In genomic region chr6:126803769-126804168, GRCh38 we compare ENCODE assay signal across 14 cellular contexts.
A peak's percentile ranks its signal among the peaks of the same experiment; 100 is the strongest.
DNase-seq lines count a peak whose midpoint lies in the region; ATAC-seq and TF ChIP-seq lines count a peak whose summit lies in the region.
"Had no signal": no experiment of that assay in that cellular context is flagged by ENCODE, and none has a peak within 500 bp of the region (broad histone marks: within the 10 kb centered on the region; RNA-seq: fewer than 3 reads in every experiment).

No MANE protein-coding gene starts in this region.

- H3K36me3 ChIP-seq in suprapubic skin = no peaks in the 10 kb centered on the region

- DNase-seq in NCI-H1105 treated with DMSO at 0.1 percent for 48 hours (lab: John Stamatoyannopoulos, UW) (peak; percentile 27), NCI-H1105 (lab: John Stamatoyannopoulos, UW) (no peak), GM19238 (ENCODE audit: insufficient read length, low spot score) (no peak), SK-N-DZ (ENCODE audit: low spot score) (no peak), NCI-H524 treated with DMSO at 0.1 percent for 48 hours (lab: John Stamatoyannopoulos, UW) (no peak), suprapubic skin (ENCODE audit: low spot score in 2 of 2) (no peak)
- DNase-seq: 8988T; activated T-cell treated with anti-CD3 and anti-CD28 coated beads, Interleukin-2, amount 50 U/mL, for 48 hours; NCI-H187 treated with DMSO at 0.1 percent for 48 hours; T-helper 17 cell had no signal

- H3K27ac ChIP-seq in suprapubic skin = no peak overlapping the region

- TF ChIP-seq POLR2A in suprapubic skin (IDR thresholded peaks at IDR 0.05) = no peak

- no peaks in the 10 kb centered on the region for H3K4me1 ChIP-seq in suprapubic skin

- ATAC-seq in HG02610 (IDR thresholded peaks at IDR 0.05; ENCODE audit: unreplicated experiment) (peak; percentile 72), HG03175 (IDR thresholded peaks at IDR 0.05; ENCODE audit: unreplicated experiment) (peak; percentile 47)
- ATAC-seq: activated CD4-positive, alpha-beta T cell treated with anti-CD3 and anti-CD28 coated beads for 36 hours; T-helper 17 cell had no signal

- no peak overlapping the region for H3K4me3 ChIP-seq in suprapubic skin
- H3K4me3 ChIP-seq: mucosa of descending colon had no signal

- TF ChIP-seq EP300 in suprapubic skin (IDR thresholded peaks at IDR 0.05) = no peak

- no peak for TF ChIP-seq CTCF in suprapubic skin (IDR thresholded peaks at IDR 0.05)

- WGBS in suprapubic skin = 78% methylated on average over 3 of the region's 3 CpGs

- H3K9me3 ChIP-seq in suprapubic skin = no peaks in the 10 kb centered on the region
- H3K9me3 ChIP-seq: mucosa of descending colon had no signal

- no peaks in the 10 kb centered on the region for H3K27me3 ChIP-seq in suprapubic skin
